Comparison of ENCODE assay signal across 12 cellular contexts in genomic region chrX:153774576-153775292, GRCh38. TPM values are rescaled to one million over a fixed set of nuclear protein-coding genes. Genes with fewer than 3 reads are reported as not detected.
"Had no signal": no experiment of that assay in that cellular context is flagged by ENCODE, and none has a peak within 500 bp of the region (broad histone marks: within the 10 kb centered on the region; RNA-seq: fewer than 3 reads in every experiment).

No MANE protein-coding gene starts in this region.

- H3K4me1 ChIP-seq: gastrocnemius medialis had no signal

- FAIRE-seq: bronchial epithelial cell had no signal

- H3K36me3 ChIP-seq: gastrocnemius medialis, thoracic aorta had no signal

- H3K27me3 Mint-ChIP-seq: activated CD4-positive, alpha-beta T cell treated with anti-CD3 and anti-CD28 coated beads, Interleukin-2, amount 10 ng/mL, durations not matched to agents 24 days and 14 days; naive thymus-derived CD8-positive, alpha-beta T cell had no signal

- H3K27ac Mint-ChIP-seq: activated CD4-positive, alpha-beta T cell treated with anti-CD3 and anti-CD28 coated beads, Interleukin-2, amount 10 ng/mL, durations not matched to agents 24 days and 14 days; naive thymus-derived CD8-positive, alpha-beta T cell; stimulated activated naive CD8-positive, alpha-beta T cell treated with anti-CD3 and anti-CD28 coated beads, Interleukin-15, amount 100 ng/mL, for 72 hours; T-helper 17 cell; WTC11 had no signal

- H3K36me3 Mint-ChIP-seq: naive thymus-derived CD8-positive, alpha-beta T cell; WTC11 had no signal

- H3K4me3 ChIP-seq: gastrocnemius medialis, thoracic aorta had no signal

- DNase-seq: activated CD4-positive, alpha-beta T cell treated with anti-CD3 and anti-CD28 coated beads, Interleukin-2, amount 10 ng/mL, durations not matched to agents 24 days and 14 days; activated CD8-positive, alpha-beta memory T cell treated with anti-CD3 and anti-CD28 coated beads for 24 hours; activated T-cell treated with anti-CD3 and anti-CD28 coated beads, Interleukin-2, amount 50 U/mL, for 1 hour; mammary epithelial cell; naive thymus-derived CD8-positive, alpha-beta T cell; stimulated activated CD4-positive, alpha-beta T cell treated with anti-CD3 and anti-CD28 coated beads, Interleukin-4, amount 100 ng/mL, for 4 hours; T-helper 17 cell had no signal

- H3K9me3 ChIP-seq: gastrocnemius medialis, thoracic aorta had no signal

- H3K27me3 ChIP-seq: gastrocnemius medialis had no signal

- H3K4me3 Mint-ChIP-seq: activated CD4-positive, alpha-beta T cell treated with anti-CD3 and anti-CD28 coated beads, Interleukin-2, amount 10 ng/mL, durations not matched to agents 24 days and 14 days; naive thymus-derived CD8-positive, alpha-beta T cell; stimulated activated naive CD8-positive, alpha-beta T cell treated with anti-CD3 and anti-CD28 coated beads, Interleukin-15, amount 100 ng/mL, for 72 hours; T-helper 17 cell; WTC11 had no signal

- H3K4me1 Mint-ChIP-seq: activated CD4-positive, alpha-beta T cell treated with anti-CD3 and anti-CD28 coated beads, Interleukin-2, amount 10 ng/mL, durations not matched to agents 24 days and 14 days; T-helper 17 cell; WTC11 had no signal

- H3K9me3 Mint-ChIP-seq: activated CD4-positive, alpha-beta T cell treated with anti-CD3 and anti-CD28 coated beads, Interleukin-2, amount 10 ng/mL, durations not matched to agents 24 days and 14 days; naive thymus-derived CD8-positive, alpha-beta T cell; stimulated activated naive CD8-positive, alpha-beta T cell treated with anti-CD3 and anti-CD28 coated beads, Interleukin-15, amount 100 ng/mL, for 72 hours; WTC11 had no signal

- ATAC-seq: gastrocnemius medialis; naive thymus-derived CD8-positive, alpha-beta T cell; stimulated activated naive CD8-positive, alpha-beta T cell treated with anti-CD3 and anti-CD28 coated beads, Interleukin-15, amount 100 ng/mL, for 72 hours; T-helper 17 cell; WTC11 had no signal

- H3K27ac ChIP-seq: gastrocnemius medialis, thoracic aorta had no signal

RNA-seq across cellular contexts. Expression of gene SRPK3, which starts 6.1 kb away (rescaled TPM):
- total RNA-seq: activated CD4-positive, alpha-beta T cell treated with anti-CD3 and anti-CD28 coated beads, Interleukin-2, amount 10 ng/mL, durations not matched to agents 24 days and 14 days; naive thymus-derived CD8-positive, alpha-beta T cell; T-helper 17 cell; WTC11 had no signal
- polyA plus RNA-seq: naive thymus-derived CD8-positive, alpha-beta T cell had no signal

RNA-seq across cellular contexts. Expression of gene PLXNB3, which starts 10.7 kb away (rescaled TPM):
- polyA plus RNA-seq: naive thymus-derived CD8-positive, alpha-beta T cell had no signal
